1 cellular context compared by ENCODE assay signal in genomic region chr6:159908940-159909339, GRCh38.
A peak's percentile ranks its signal among the peaks of the same experiment; 100 is the strongest.
TF ChIP-seq lines count a peak whose summit lies in the region.

No MANE protein-coding gene starts in this region.

TF ChIP-seq in K562, 482 proteins besides CTCF, POLR2A, EP300 and RAD21:
- TF ChIP-seq HNRNPLL (IDR thresholded peaks at IDR 0.05; ENCODE audit: low read depth, low read length, poor library complexity, severe bottlenecking), result no peak
- TF ChIP-seq, protein P1, sequence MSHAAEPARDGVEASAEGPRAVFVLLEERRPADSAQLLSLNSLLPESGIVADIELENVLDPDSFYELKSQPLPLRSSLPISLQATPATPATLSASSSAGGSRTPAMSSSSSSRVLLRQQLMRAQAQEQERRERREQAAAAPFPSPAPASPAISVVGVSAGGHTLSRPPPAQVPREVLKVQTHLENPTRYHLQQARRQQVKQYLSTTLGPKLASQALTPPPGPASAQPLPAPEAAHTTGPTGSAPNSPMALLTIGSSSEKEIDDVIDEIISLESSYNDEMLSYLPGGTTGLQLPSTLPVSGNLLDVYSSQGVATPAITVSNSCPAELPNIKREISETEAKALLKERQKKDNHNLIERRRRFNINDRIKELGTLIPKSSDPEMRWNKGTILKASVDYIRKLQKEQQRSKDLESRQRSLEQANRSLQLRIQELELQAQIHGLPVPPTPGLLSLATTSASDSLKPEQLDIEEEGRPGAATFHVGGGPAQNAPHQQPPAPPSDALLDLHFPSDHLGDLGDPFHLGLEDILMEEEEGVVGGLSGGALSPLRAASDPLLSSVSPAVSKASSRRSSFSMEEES (CRISPR knock-in tag; IDR thresholded peaks at IDR 0.05), result 0 out of 2 replicates have a peak, but pooled peaks have one; percentile 5
